14 cellular contexts compared by ENCODE assay signal in the genomic region with DNA sequence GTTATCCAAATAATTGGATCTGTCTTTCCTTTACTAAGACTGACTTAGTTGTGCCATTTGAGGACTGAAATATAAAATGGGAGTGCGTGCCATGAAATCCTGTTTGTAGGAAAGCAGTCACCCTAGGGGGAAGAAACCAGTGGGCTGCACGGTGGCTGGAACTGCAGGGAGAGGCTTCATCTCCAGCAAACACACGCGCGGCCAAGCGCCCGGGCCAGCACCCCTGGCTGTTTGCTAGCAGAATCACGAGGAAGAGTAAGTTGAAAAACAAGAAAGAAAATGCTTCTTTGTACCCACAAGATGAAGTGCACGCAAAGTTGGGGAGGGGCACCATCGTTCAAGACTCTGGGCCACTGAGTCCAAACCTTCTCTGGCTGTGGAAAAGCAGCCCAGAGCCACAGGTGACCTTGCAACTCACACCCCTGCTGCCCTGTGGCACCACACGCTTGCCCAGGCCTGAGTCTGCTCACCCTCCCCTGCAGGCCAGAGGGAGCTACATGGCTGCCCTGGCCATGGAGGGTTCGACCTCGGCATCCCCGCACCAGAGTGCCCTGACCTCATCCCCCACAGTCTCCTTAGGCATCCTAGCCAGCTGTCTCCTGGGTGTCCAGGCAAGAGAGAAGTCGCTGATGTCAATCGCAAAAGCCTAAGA. TPM values are rescaled to one million over a fixed set of nuclear protein-coding genes. Genes with fewer than 3 reads are reported as not detected.
A peak's percentile ranks its signal among the peaks of the same experiment; 100 is the strongest.
DNase-seq lines count a peak whose midpoint lies in the region; ATAC-seq and TF ChIP-seq lines count a peak whose summit lies in the region.
"Had no signal": no experiment of that assay in that cellular context is flagged by ENCODE, and none has a peak within 500 bp of the region (broad histone marks: within the 10 kb centered on the region; RNA-seq: fewer than 3 reads in every experiment).

No MANE protein-coding gene starts in this region.

- H3K36me3 ChIP-seq in left lung, result no peaks in the 10 kb centered on the region

- ATAC-seq in foreskin keratinocyte (no peak), GM21737 (IDR thresholded peaks at IDR 0.05; ENCODE audit: unreplicated experiment) (no peak), left lung (no peak)

- H3K27me3 Mint-ChIP-seq in osteocyte (ENCODE audit: unreplicated experiment), result no peaks in the 10 kb centered on the region
- H3K27me3 Mint-ChIP-seq: CD8-positive, alpha-beta memory T cell; IgD-negative memory B cell had no signal

- no peaks in the 10 kb centered on the region for H3K36me3 Mint-ChIP-seq in osteocyte (ENCODE audit: unreplicated experiment)
- H3K36me3 Mint-ChIP-seq: CD8-positive, alpha-beta memory T cell; IgD-negative memory B cell had no signal

- H3K4me1 ChIP-seq in foreskin keratinocyte (peaks cover 9% of the 10 kb centered on the region), left lung (no peaks in the 10 kb centered on the region)
- H3K4me1 ChIP-seq: Caco-2 had no signal

- H3K27ac Mint-ChIP-seq in osteocyte (ENCODE audit: unreplicated experiment), result no peak overlapping the region
- H3K27ac Mint-ChIP-seq: CD8-positive, alpha-beta memory T cell; H9; IgD-negative memory B cell had no signal

- peaks cover 43% of the 10 kb centered on the region for H3K9me3 Mint-ChIP-seq in osteocyte (ENCODE audit: unreplicated experiment)

- TF ChIP-seq CTCF in VCaP (conservative IDR thresholded peaks at IDR 0.05) (no peak), foreskin keratinocyte (conservative IDR thresholded peaks at IDR 0.05) (no peak), osteocyte (IDR thresholded peaks at IDR 0.05) (no peak), left lung (IDR thresholded peaks at IDR 0.05) (no peak)

- no peak overlapping the region for H3K4me3 Mint-ChIP-seq in osteocyte (ENCODE audit: unreplicated experiment)
- H3K4me3 Mint-ChIP-seq: CD8-positive, alpha-beta memory T cell; H9; IgD-negative memory B cell had no signal

- H3K27me3 ChIP-seq in foreskin keratinocyte (no peaks in the 10 kb centered on the region), left lung (peaks cover 0 to 3% of the 10 kb centered on the region in 2 donors)

- H3K27ac ChIP-seq in VCaP (peak overlapping the region; percentile 65), foreskin keratinocyte (peak overlapping the region; percentile 86), left lung (no peak overlapping the region)
- H3K27ac ChIP-seq: GM23248 had no signal

- H3K9me3 ChIP-seq in left lung, result peaks cover 0 to 11% of the 10 kb centered on the region in 2 donors
- H3K9me3 ChIP-seq: Caco-2 had no signal

- intact Hi-C loops in left lung (cut with DNase I), result no loop called here

- H3K4me1 Mint-ChIP-seq in osteocyte (ENCODE audit: unreplicated experiment), result no peaks in the 10 kb centered on the region
- H3K4me1 Mint-ChIP-seq: CD8-positive, alpha-beta memory T cell; IgD-negative memory B cell had no signal

- DNase-seq in foreskin keratinocyte (no peak), osteocyte (ENCODE audit: extremely low spot score, unreplicated experiment) (peak; percentile 66), SHP77 (lab: John Stamatoyannopoulos, UW) (no peak), left lung (no peak)
- DNase-seq: Caco-2; CD8-positive, alpha-beta memory T cell; DND-41; GDM1; H9 had no signal

- no peak overlapping the region for H3K4me3 ChIP-seq in left lung
- H3K4me3 ChIP-seq: GM23248 had no signal

RNA-seq across cellular contexts. Expression of a gene that starts 55.2 kb away (rescaled TPM):
- 18.2 and 19.5 TPM in 2 replicates for total RNA-seq in foreskin keratinocyte
- polyA plus RNA-seq in foreskin keratinocyte, result 10.9 and 12.7 TPM in 2 replicates
- total RNA-seq in osteocyte, result 17.1 and 17.5 TPM in 2 replicates
- total RNA-seq in left lung, result 10 to 100 TPM; 32.4 to 60.6 TPM
- total RNA-seq: A673; CD8-positive, alpha-beta memory T cell had no signal
- polyA plus RNA-seq: CD8-positive, alpha-beta memory T cell; IgD-negative memory B cell had no signal

Comparison
In these comparisons a context has a peak if more than half of its experiments do, and no peak if none do; other contexts are left out.
1. H3K27ac ChIP-seq: peak in VCaP (single experiment) and foreskin keratinocyte (single experiment); none in left lung (0 of 2).